10 cellular contexts compared by ENCODE assay signal in the genomic region with DNA sequence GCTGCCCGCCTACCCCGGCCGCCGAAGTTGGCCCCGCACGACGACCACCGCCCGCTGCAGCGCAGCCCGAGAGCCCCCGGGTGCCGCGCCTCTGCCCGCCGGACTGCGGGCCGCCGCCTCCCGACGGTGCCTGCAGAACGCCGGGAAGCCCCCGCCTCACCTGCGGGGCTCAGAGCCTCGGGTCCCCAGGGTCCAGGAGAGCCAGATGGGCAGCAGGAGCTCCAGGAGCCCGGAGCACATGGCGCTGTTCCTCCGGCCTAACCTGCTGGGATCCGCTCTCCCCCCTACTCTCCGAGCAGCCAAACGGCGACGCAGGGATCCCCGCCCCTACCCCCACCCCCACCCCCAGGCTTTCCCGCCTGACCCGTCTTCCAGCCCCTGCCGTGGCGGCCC. TPM values are rescaled to one million over a fixed set of nuclear protein-coding genes. Genes with fewer than 3 reads are reported as not detected.
DNase-seq lines count a peak whose midpoint lies in the region; ATAC-seq, FAIRE-seq and TF ChIP-seq lines count a peak whose summit lies in the region.
"Had no signal": no experiment of that assay in that cellular context is flagged by ENCODE, and none has a peak within 500 bp of the region (broad histone marks: within the 10 kb centered on the region; RNA-seq: fewer than 3 reads in every experiment).

No MANE protein-coding gene starts in this region.

- H3K79me2 ChIP-seq in astrocyte (ENCODE audit: insufficient read depth, low read length) (no peaks in the 10 kb centered on the region), mesendoderm (ENCODE audit: control insufficient read depth, insufficient read depth, low read length) (peaks cover 23% of the 10 kb centered on the region)

- no peaks in the 10 kb centered on the region for H3K36me3 ChIP-seq in astrocyte (ENCODE audit: insufficient read depth, low read length)
- H3K36me3 ChIP-seq in mesendoderm (ENCODE audit: control insufficient read depth, insufficient read depth, low read length): no peaks in the 10 kb centered on the region
- H3K36me3 ChIP-seq in vagina: no peaks in the 10 kb centered on the region
- no peaks in the 10 kb centered on the region for H3K36me3 ChIP-seq in effector memory CD4-positive, alpha-beta T cell (ENCODE audit: control insufficient read depth, insufficient read depth, low read length)

- H3K4me1 Mint-ChIP-seq in natural killer cell (no peaks in the 10 kb centered on the region), astrocyte (ENCODE audit: low read depth, unreplicated experiment) (peaks cover 7% of the 10 kb centered on the region), MCF 10A (ENCODE audit: insufficient read depth, unreplicated experiment) (no peaks in the 10 kb centered on the region)
- no peaks in the 10 kb centered on the region for H3K4me1 Mint-ChIP-seq in natural killer cell treated with Interleukin-12 subunit alpha and Interleukin-12 subunit beta and Interleukin-15 and Interleukin-18, amount 100 ng/mL, for 72 hours (ENCODE audit: low read depth in 2 of 2)

- H2BK5ac ChIP-seq in mesendoderm (ENCODE audit: low read length): peak overlapping the region; percentile 69

- no peak overlapping the region for H2BK15ac ChIP-seq in mesendoderm (replicated peaks; ENCODE audit: low read depth)

- peak overlapping the region; percentile 68 for H2BK120ac ChIP-seq in mesendoderm (ENCODE audit: low read depth, low read length)

- BruUV-seq in MCF 10A (replicated peaks; lab: Mats Ljungman, UMichigan): no TSS peak

- no peak for TF ChIP-seq POLR2A in vagina (IDR thresholded peaks at IDR 0.05)

- H3K4ac ChIP-seq in mesendoderm (ENCODE audit: low read depth, low read length): peak overlapping the region; percentile 95

- no peak for TF ChIP-seq CTCF in natural killer cell (IDR thresholded peaks at IDR 0.05)
- no peak for TF ChIP-seq CTCF in astrocyte (IDR thresholded peaks at IDR 0.05; ENCODE audit: insufficient read depth, low read depth, low read length)
- no peak for TF ChIP-seq CTCF in vagina (IDR thresholded peaks at IDR 0.05)
- no peak for TF ChIP-seq CTCF in MCF 10A (IDR thresholded peaks at IDR 0.05; ENCODE audit: unreplicated experiment)

- H3K4me3 Mint-ChIP-seq in natural killer cell (peak overlapping the region; percentile 68), astrocyte (ENCODE audit: unreplicated experiment) (peak overlapping the region; percentile 89), MCF 10A (ENCODE audit: unreplicated experiment) (no peak overlapping the region)
- no peak overlapping the region for H3K4me3 Mint-ChIP-seq in natural killer cell treated with Interleukin-12 subunit alpha and Interleukin-12 subunit beta and Interleukin-15 and Interleukin-18, amount 100 ng/mL, for 72 hours

- H3K4me3 ChIP-seq in astrocyte (ENCODE audit: insufficient read depth, low read depth, low read length) (peak overlapping the region; percentile 17), mesendoderm (ENCODE audit: low read length) (peak overlapping the region; percentile 45), vagina (peak overlapping the region; percentile 39 to 44)
- no peak overlapping the region for H3K4me3 ChIP-seq in effector memory CD4-positive, alpha-beta T cell (ENCODE audit: insufficient read depth, low read depth, low read length, poor library complexity, severe bottlenecking)

- DNase-seq in natural killer cell: no peak
- no peak for DNase-seq in natural killer cell treated with Interleukin-12 subunit alpha and Interleukin-12 subunit beta and Interleukin-15 and Interleukin-18, amount 100 ng/mL, for 72 hours (ENCODE audit: low spot score)
- no peak for DNase-seq in astrocyte (ENCODE audit: low read depth)
- peak; percentile 67 for DNase-seq in mesendoderm
- no peak for DNase-seq in vagina (ENCODE audit: extremely low spot score in 2 of 2)
- DNase-seq in effector memory CD4-positive, alpha-beta T cell: no peak
- no peak for DNase-seq in MCF 10A (ENCODE audit: unreplicated experiment)
- DNase-seq: activated CD4-positive, alpha-beta T cell treated with anti-CD3 and anti-CD28 coated beads for 1 hour had no signal

- peak overlapping the region; percentile 56 for H2AFZ ChIP-seq in astrocyte (ENCODE audit: low read depth, low read length)

- FAIRE-seq in astrocyte (lab: Jason Lieb, UNC): no peak
- FAIRE-seq: kidney had no signal

- CTCF ChIA-PET in MCF 10A (lab: Yijun Ruan, JAX): no interaction called here

- H4K20me1 ChIP-seq in astrocyte (ENCODE audit: insufficient read depth, low read length): no peaks in the 10 kb centered on the region

- peak overlapping the region; percentile 78 for H3K4me2 ChIP-seq in astrocyte (ENCODE audit: low read length)
- H3K4me2 ChIP-seq in mesendoderm (ENCODE audit: low read length): peak overlapping the region; percentile 55

- H3K27ac ChIP-seq in astrocyte (ENCODE audit: low read depth, low read length): no peak overlapping the region
- H3K27ac ChIP-seq in mesendoderm (ENCODE audit: low read depth, low read length): peak overlapping the region; percentile 90
- no peak overlapping the region for H3K27ac ChIP-seq in vagina
- no peak overlapping the region for H3K27ac ChIP-seq in effector memory CD4-positive, alpha-beta T cell (ENCODE audit: insufficient read depth, low read length, poor library complexity, severe bottlenecking)

- H3K56ac ChIP-seq in mesendoderm (ENCODE audit: low read length): peak overlapping the region; percentile 91

- peak overlapping the region; percentile 97 for H4K8ac ChIP-seq in mesendoderm (ENCODE audit: low read depth, low read length)

- H4K5ac ChIP-seq in mesendoderm (ENCODE audit: low read length): no peak overlapping the region

- H2AK5ac ChIP-seq in mesendoderm (ENCODE audit: low read length): no peak overlapping the region

- peaks cover 2 to 4% of the 10 kb centered on the region in 2 donors for H3K9me3 Mint-ChIP-seq in natural killer cell
- peaks cover 9% of the 10 kb centered on the region for H3K9me3 Mint-ChIP-seq in natural killer cell treated with Interleukin-12 subunit alpha and Interleukin-12 subunit beta and Interleukin-15 and Interleukin-18, amount 100 ng/mL, for 72 hours
- H3K9me3 Mint-ChIP-seq in astrocyte (ENCODE audit: unreplicated experiment): no peaks in the 10 kb centered on the region
- peaks cover 28% of the 10 kb centered on the region for H3K9me3 Mint-ChIP-seq in MCF 10A (ENCODE audit: unreplicated experiment)

- no peaks in the 10 kb centered on the region for H3K79me1 ChIP-seq in mesendoderm (ENCODE audit: low read length)

- POLR2A ChIA-PET in MCF 10A (lab: Yijun Ruan, JAX): no interaction called here

- H3K27ac Mint-ChIP-seq in natural killer cell (no peak overlapping the region), astrocyte (ENCODE audit: unreplicated experiment) (peak overlapping the region; percentile 50), MCF 10A (ENCODE audit: low read depth, unreplicated experiment) (no peak overlapping the region)
- H3K27ac Mint-ChIP-seq in natural killer cell treated with Interleukin-12 subunit alpha and Interleukin-12 subunit beta and Interleukin-15 and Interleukin-18, amount 100 ng/mL, for 72 hours: no peak overlapping the region

- no peak overlapping the region for H3K23ac ChIP-seq in mesendoderm (ENCODE audit: low read length)

- peaks cover 26 to 28% of the 10 kb centered on the region in 2 donors for H3K27me3 Mint-ChIP-seq in natural killer cell (ENCODE audit: low read depth in 2 of 2)
- H3K27me3 Mint-ChIP-seq in natural killer cell treated with Interleukin-12 subunit alpha and Interleukin-12 subunit beta and Interleukin-15 and Interleukin-18, amount 100 ng/mL, for 72 hours: peaks cover 20 to 22% of the 10 kb centered on the region in 2 donors
- peaks cover 26% of the 10 kb centered on the region for H3K27me3 Mint-ChIP-seq in astrocyte (ENCODE audit: low read depth, unreplicated experiment)
- no peaks in the 10 kb centered on the region for H3K27me3 Mint-ChIP-seq in MCF 10A (ENCODE audit: insufficient read depth, unreplicated experiment)

- peak overlapping the region; percentile 100 for H3K18ac ChIP-seq in mesendoderm (ENCODE audit: low read length)

- H3K9ac ChIP-seq in astrocyte (ENCODE audit: low read length) (no peak overlapping the region), mesendoderm (ENCODE audit: low read length) (peak overlapping the region; percentile 81)

- H3K27me3 ChIP-seq in astrocyte (ENCODE audit: insufficient read depth, low read length): peaks cover 13% of the 10 kb centered on the region
- H3K27me3 ChIP-seq in mesendoderm (ENCODE audit: insufficient read depth, low read length, poor library complexity): no peaks in the 10 kb centered on the region
- no peaks in the 10 kb centered on the region for H3K27me3 ChIP-seq in vagina
- no peaks in the 10 kb centered on the region for H3K27me3 ChIP-seq in effector memory CD4-positive, alpha-beta T cell (replicated peaks; ENCODE audit: control insufficient read depth, insufficient read depth, low read length, poor library complexity, severe bottlenecking)

- no peaks in the 10 kb centered on the region for H3K4me1 ChIP-seq in astrocyte (ENCODE audit: insufficient read depth, low read length)
- no peaks in the 10 kb centered on the region for H3K4me1 ChIP-seq in mesendoderm (ENCODE audit: control insufficient read depth, low read depth, low read length)
- H3K4me1 ChIP-seq in vagina: peaks cover 16% of the 10 kb centered on the region
- H3K4me1 ChIP-seq in effector memory CD4-positive, alpha-beta T cell (ENCODE audit: control insufficient read depth, insufficient read depth, low read length, poor library complexity, severe bottlenecking): no peaks in the 10 kb centered on the region

- intact Hi-C loops in natural killer cell (cut with micrococcal nuclease) (no loop called here), vagina (cut with DNase I) (no loop called here), MCF 10A (cut with micrococcal nuclease) (no loop called here)

- H3K36me3 Mint-ChIP-seq in natural killer cell: peaks cover 15% of the 10 kb centered on the region
- no peaks in the 10 kb centered on the region for H3K36me3 Mint-ChIP-seq in natural killer cell treated with Interleukin-12 subunit alpha and Interleukin-12 subunit beta and Interleukin-15 and Interleukin-18, amount 100 ng/mL, for 72 hours
- H3K36me3 Mint-ChIP-seq in astrocyte (ENCODE audit: low read depth, unreplicated experiment): peaks cover 3% of the 10 kb centered on the region
- no peaks in the 10 kb centered on the region for H3K36me3 Mint-ChIP-seq in MCF 10A (ENCODE audit: insufficient read depth, unreplicated experiment)

- H3K9me3 ChIP-seq in astrocyte (ENCODE audit: insufficient read depth, low read depth, low read length) (no peaks in the 10 kb centered on the region), vagina (no peaks in the 10 kb centered on the region)
- H3K9me3 ChIP-seq in effector memory CD4-positive, alpha-beta T cell (ENCODE audit: control insufficient read depth, low read length): no peaks in the 10 kb centered on the region

- ATAC-seq in natural killer cell (no peak), HG03354 (IDR thresholded peaks at IDR 0.05; ENCODE audit: poor library complexity, severe bottlenecking, unreplicated experiment) (no peak)
- ATAC-seq in natural killer cell treated with Interleukin-12 subunit alpha and Interleukin-12 subunit beta and Interleukin-15 and Interleukin-18, amount 100 ng/mL, for 72 hours: no peak

- no CpG with 5 or more reads among the region's 39 CpGs for WGBS in mesendoderm (ENCODE audit: extremely low coverage, insufficient coverage, low lambda C conversion rate)

RNA-seq across cellular contexts. Expression of gene GABRB3, which starts 0.6 kb away (rescaled TPM):
- total RNA-seq in natural killer cell (not detected), astrocyte (43.2 and 47.9 TPM in 2 replicates), vagina (not detected), MCF 10A (2022) (not detected in 2 replicates)
- total RNA-seq in natural killer cell treated with Interleukin-12 subunit alpha and Interleukin-12 subunit beta and Interleukin-15 and Interleukin-18, amount 100 ng/mL, for 72 hours: not detected
- 125 TPM for polyA plus RNA-seq in mesendoderm (2013, experiment 1 of 2)
- polyA plus RNA-seq in mesendoderm (2013, experiment 2 of 2): 127 TPM

Comparison
In these comparisons a context has a peak if more than half of its experiments do, and no peak if none do; other contexts are left out.
1. H3K4me3 Mint-ChIP-seq: peak in natural killer cell (single experiment) and astrocyte (single experiment); none in natural killer cell treated with Interleukin-12 subunit alpha and Interleukin-12 subunit beta and Interleukin-15 and Interleukin-18, amount 100 ng/mL, for 72 hours (single experiment) and MCF 10A (single experiment).
2. RNA of gene GABRB3, which starts 0.6 kb away (total RNA-seq): 43.2 to 47.9 TPM in astrocyte; not detected in vagina (single experiment), not detected in natural killer cell, not detected in natural killer cell treated with Interleukin-12 subunit alpha and Interleukin-12 subunit beta and Interleukin-15 and Interleukin-18, amount 100 ng/mL, for 72 hours and not detected in MCF 10A; every median in the first group is over 10 times any median in the second.